30 cellular contexts compared by ENCODE assay signal in genomic region chr11:80331694-80332093, GRCh38.
"Had no signal": no experiment of that assay in that cellular context is flagged by ENCODE, and none has a peak within 500 bp of the region (broad histone marks: within the 10 kb centered on the region; RNA-seq: fewer than 3 reads in every experiment).

No MANE protein-coding gene starts in this region.

- H3K4me1 ChIP-seq: colonic mucosa, esophagus muscularis mucosa, foreskin keratinocyte, gastrocnemius medialis, gastroesophageal sphincter, heart left ventricle, heart right ventricle had no signal

- FAIRE-seq: colon, endometrium, endothelial cell of umbilical vein, frontal cortex had no signal

- H3K27me3 Mint-ChIP-seq: dendritic cell treated with granulocyte-macrophage colony-stimulating factor and Interleukin-4, amounts not matched to agents 40 ng/mL and 50 ng/mL, for 4 days; effector memory CD8-positive, alpha-beta T cell had no signal

- H3K4me3 Mint-ChIP-seq: dendritic cell treated with granulocyte-macrophage colony-stimulating factor and Interleukin-4, amounts not matched to agents 40 ng/mL and 50 ng/mL, for 4 days; effector memory CD8-positive, alpha-beta T cell; endodermal cell had no signal

- ATAC-seq: effector memory CD8-positive, alpha-beta T cell; esophagus mucosa; foreskin keratinocyte; gastrocnemius medialis; gastroesophageal sphincter; heart left ventricle; heart right ventricle had no signal

- H3K4me3 ChIP-seq: colonic mucosa, coronary artery, dorsolateral prefrontal cortex, esophagus muscularis mucosa, esophagus squamous epithelium, gastrocnemius medialis, gastroesophageal sphincter, heart left ventricle, heart right ventricle, hepatocyte had no signal

- H3K9me3 Mint-ChIP-seq: dendritic cell treated with granulocyte-macrophage colony-stimulating factor and Interleukin-4, amounts not matched to agents 40 ng/mL and 50 ng/mL, for 4 days; endodermal cell had no signal

- H3K27ac Mint-ChIP-seq: dendritic cell treated with granulocyte-macrophage colony-stimulating factor and Interleukin-4, amounts not matched to agents 40 ng/mL and 50 ng/mL, for 4 days; effector memory CD8-positive, alpha-beta T cell; endodermal cell had no signal

- H3K36me3 ChIP-seq: colonic mucosa, esophagus muscularis mucosa, esophagus squamous epithelium, gastrocnemius medialis, gastroesophageal sphincter, heart left ventricle, heart right ventricle had no signal

- H3K9me3 ChIP-seq: colonic mucosa, esophagus muscularis mucosa, esophagus squamous epithelium, gastrocnemius medialis, gastroesophageal sphincter, heart left ventricle had no signal

- H3K4me2 ChIP-seq: hepatocyte had no signal

- H3K27me3 ChIP-seq: colonic mucosa, esophagus muscularis mucosa, esophagus squamous epithelium, gastrocnemius medialis, gastroesophageal sphincter, heart left ventricle, heart right ventricle, hepatocyte had no signal

- DNase-seq: colonic mucosa; cortex of kidney; dermis blood vessel endothelial cell; dorsolateral prefrontal cortex; effector CD4-positive, alpha-beta T cell; effector CD8-positive, alpha-beta T cell; effector memory CD4-positive, alpha-beta T cell; effector memory CD8-positive, alpha-beta T cell; endodermal cell; erythroblast; esophagus squamous epithelium; foreskin fibroblast; foreskin keratinocyte; foreskin melanocyte; gastrocnemius medialis; glutamatergic neuron; head of caudate nucleus; heart left ventricle; heart right ventricle had no signal

- H3K27ac ChIP-seq: colonic mucosa, coronary artery, dorsolateral prefrontal cortex, epithelial cell of prostate, esophagus muscularis mucosa, esophagus squamous epithelium, foreskin keratinocyte, gastrocnemius medialis, gastroesophageal sphincter, heart left ventricle, heart right ventricle, hepatocyte had no signal
